In the genomic region with DNA sequence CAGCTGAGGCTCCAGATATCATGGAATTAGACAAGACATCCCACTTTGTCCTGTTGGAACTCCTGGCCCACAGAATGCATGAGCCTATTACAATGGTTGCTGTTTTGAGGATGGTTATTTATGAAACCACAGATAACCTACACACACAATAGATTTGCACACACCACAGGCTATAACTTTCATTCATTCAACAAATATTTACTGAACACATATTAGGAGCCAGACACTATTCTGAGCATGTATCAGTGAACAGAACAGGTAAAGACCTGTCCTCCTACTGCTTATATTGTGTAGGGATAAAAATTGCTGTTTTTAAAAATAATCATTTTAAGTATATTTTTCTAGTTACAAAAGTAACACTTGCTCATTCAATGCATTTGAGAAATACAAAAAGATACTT, we compare ENCODE assay signal across 19 cellular contexts. TPM values are rescaled to one million over a fixed set of nuclear protein-coding genes. Genes with fewer than 3 reads are reported as not detected.
DNase-seq lines count a peak whose midpoint lies in the region; ATAC-seq and TF ChIP-seq lines count a peak whose summit lies in the region.
"Had no signal": no experiment of that assay in that cellular context is flagged by ENCODE, and none has a peak within 500 bp of the region (broad histone marks: within the 10 kb centered on the region; RNA-seq: fewer than 3 reads in every experiment).

No MANE protein-coding gene starts in this region.

- in situ Hi-C loops in mammary epithelial cell (cut with MboI; ENCODE audit: low sequenced_read_pairs in 2 of 2): no loop called here

- no TSS peak for BruUV-seq in mammary epithelial cell (replicated peaks; lab: Mats Ljungman, UMichigan)
- no TSS peak for BruUV-seq in MCF 10A (replicated peaks; lab: Mats Ljungman, UMichigan)

- no peaks in the 10 kb centered on the region for H3K27me3 Mint-ChIP-seq in MCF 10A (ENCODE audit: insufficient read depth, unreplicated experiment)

- POLR2A ChIA-PET in MCF 10A (lab: Yijun Ruan, JAX): no interaction called here

- H3K4me2 ChIP-seq in mammary epithelial cell (ENCODE audit: insufficient read depth, low read depth, low read length): no peak overlapping the region
- H3K4me2 ChIP-seq: A549; BLaER1 treated with 17β-estradiol and CSF1 and Interleukin-3, amounts not matched to agents 10 nM and 100 nM had no signal

- H3K36me3 Mint-ChIP-seq in MCF 10A (ENCODE audit: insufficient read depth, unreplicated experiment): no peaks in the 10 kb centered on the region
- H3K36me3 Mint-ChIP-seq: CD8-positive, alpha-beta T cell had no signal

- no peaks in the 10 kb centered on the region for H3K27me3 ChIP-seq in mammary epithelial cell (ENCODE audit: insufficient read depth, low read length)
- no peaks in the 10 kb centered on the region for H3K27me3 ChIP-seq in upper lobe of right lung
- H3K27me3 ChIP-seq: BLaER1 treated with 17β-estradiol and CSF1 and Interleukin-3, amounts not matched to agents 10 nM and 100 nM had no signal

- DNase-seq in NCI-H2029 treated with DMSO at 0.1 percent for 48 hours (lab: John Stamatoyannopoulos, UW) (peak; percentile 3), NCI-H2029 (lab: John Stamatoyannopoulos, UW) (no peak), mammary epithelial cell (no peak), MCF 10A (ENCODE audit: unreplicated experiment) (no peak), epithelial cell of esophagus (ENCODE audit: low read depth) (peak; percentile 47), cerebellar cortex (ENCODE audit: low spot score) (no peak), upper lobe of right lung (no peak)
- DNase-seq: AML-193; Caco-2; Calu3; CD4-positive, alpha-beta T cell; CD8-positive, alpha-beta T cell; DMS79 treated with DMSO at 0.1 percent for 48 hours; GF-D8 had no signal

- H3K4me3 ChIP-seq in mammary epithelial cell (replicated peaks in 1 of 3; ENCODE audit: insufficient read depth in 1 of 3, low read depth in 2 of 3, low read length in 3 of 3) (no peak overlapping the region), epithelial cell of esophagus (ENCODE audit: low read length) (no peak overlapping the region), upper lobe of right lung (no peak overlapping the region)
- H3K4me3 ChIP-seq: A549; BLaER1 treated with 17β-estradiol and CSF1 and Interleukin-3, amounts not matched to agents 10 nM and 100 nM had no signal

- no peaks in the 10 kb centered on the region for H4K20me1 ChIP-seq in mammary epithelial cell (ENCODE audit: insufficient read depth, low read length)
- H4K20me1 ChIP-seq: BLaER1 treated with 17β-estradiol and CSF1 and Interleukin-3, amounts not matched to agents 10 nM and 100 nM had no signal

- H3K79me2 ChIP-seq in mammary epithelial cell (ENCODE audit: insufficient read depth, low read length): no peaks in the 10 kb centered on the region

- H3K27ac ChIP-seq in mammary epithelial cell (ENCODE audit: insufficient read depth, low read depth, low read length): no peak overlapping the region
- no peak overlapping the region for H3K27ac ChIP-seq in upper lobe of right lung
- H3K27ac ChIP-seq: 22Rv1, A549, C4-2B had no signal

- TF ChIP-seq CTCF in mammary epithelial cell (conservative IDR thresholded peaks at IDR 0.05 in 1 of 2, IDR thresholded peaks at IDR 0.05 in 1 of 2; ENCODE audit: extremely low read depth in 1 of 2, insufficient read depth in 1 of 2, low read depth in 1 of 2, low read length in 2 of 2): no peak
- no peak for TF ChIP-seq CTCF in MCF 10A (IDR thresholded peaks at IDR 0.05; ENCODE audit: unreplicated experiment)
- TF ChIP-seq CTCF in epithelial cell of esophagus (IDR thresholded peaks at IDR 0.05; ENCODE audit: insufficient read depth, low read depth, low read length, missing control alignments): no peak
- no peak for TF ChIP-seq CTCF in upper lobe of right lung (IDR thresholded peaks at IDR 0.05)

- no peak for ATAC-seq in upper lobe of right lung
- ATAC-seq: A549; CD8-positive, alpha-beta T cell had no signal

- CTCF ChIA-PET in mammary epithelial cell (lab: Charles Lee; ENCODE audit: low non-redundant PET) (no interaction called here), MCF 10A (lab: Yijun Ruan, JAX) (no interaction called here)

- intact Hi-C loops in mammary epithelial cell (cut with micrococcal nuclease): no loop called here
- intact Hi-C loops in MCF 10A (cut with micrococcal nuclease): no loop called here
- intact Hi-C loops in upper lobe of right lung (cut with DNase I): no loop called here

- no peak overlapping the region for H3K4me3 Mint-ChIP-seq in MCF 10A (ENCODE audit: unreplicated experiment)
- H3K4me3 Mint-ChIP-seq: B cell; CD4-positive, alpha-beta T cell; CD8-positive, alpha-beta T cell had no signal

- H3K9me3 ChIP-seq in mammary epithelial cell (replicated peaks; ENCODE audit: insufficient read depth, low read length): no peaks in the 10 kb centered on the region
- H3K9me3 ChIP-seq in upper lobe of right lung: no peaks in the 10 kb centered on the region

- H2AFZ ChIP-seq in mammary epithelial cell (ENCODE audit: low read depth, low read length): peak overlapping the region; percentile 51

- dilution Hi-C loops in mammary epithelial cell (cut with HindIII; ENCODE audit: low sequenced_read_pairs): no loop called here

- peaks cover 36% of the 10 kb centered on the region for H3K4me1 ChIP-seq in mammary epithelial cell (ENCODE audit: insufficient read depth, low read length)
- H3K4me1 ChIP-seq in upper lobe of right lung: peaks cover 17% of the 10 kb centered on the region

- no peak overlapping the region for H3K9ac ChIP-seq in mammary epithelial cell (ENCODE audit: insufficient read depth, low read length)
- H3K9ac ChIP-seq: BLaER1 treated with 17β-estradiol and CSF1 and Interleukin-3, amounts not matched to agents 10 nM and 100 nM had no signal

- H3K27ac Mint-ChIP-seq in MCF 10A (ENCODE audit: low read depth, unreplicated experiment): no peak overlapping the region
- H3K27ac Mint-ChIP-seq: B cell; CD4-positive, alpha-beta T cell; CD8-positive, alpha-beta T cell had no signal

- H3K36me3 ChIP-seq in mammary epithelial cell (ENCODE audit: insufficient read depth, low read length): no peaks in the 10 kb centered on the region
- H3K36me3 ChIP-seq in upper lobe of right lung: no peaks in the 10 kb centered on the region
- H3K36me3 ChIP-seq: BLaER1 treated with 17β-estradiol and CSF1 and Interleukin-3, amounts not matched to agents 10 nM and 100 nM had no signal

- H3K4me1 Mint-ChIP-seq in MCF 10A (ENCODE audit: insufficient read depth, unreplicated experiment): peaks cover 20% of the 10 kb centered on the region
- H3K4me1 Mint-ChIP-seq: B cell had no signal

- peaks cover 6% of the 10 kb centered on the region for H3K9me3 Mint-ChIP-seq in MCF 10A (ENCODE audit: unreplicated experiment)
- H3K9me3 Mint-ChIP-seq: CD4-positive, alpha-beta T cell; CD8-positive, alpha-beta T cell had no signal

RNA-seq across cellular contexts. Expression of a gene that starts 13.4 kb away (rescaled TPM):
- total RNA-seq in mammary epithelial cell (10 to 100 TPM; 15.3 to 18.4 TPM), MCF 10A (2022) (39.2 and 55.7 TPM in 2 replicates), upper lobe of right lung (7.9 TPM)
- 11.5 TPM for polyA plus RNA-seq in mammary epithelial cell
- polyA minus RNA-seq in mammary epithelial cell: 33.4 TPM
- total RNA-seq: B cell; CD8-positive, alpha-beta T cell had no signal

Comparison
In these comparisons a context has a peak if more than half of its experiments do, and no peak if none do; other contexts are left out.
1. DNase-seq: peak in NCI-H2029 treated with DMSO at 0.1 percent for 48 hours (single experiment) and epithelial cell of esophagus (single experiment); none in NCI-H2029 (single experiment), mammary epithelial cell (single experiment), MCF 10A (single experiment), cerebellar cortex (single experiment) and upper lobe of right lung (single experiment).